Comparison of ENCODE assay signal across 8 cellular contexts in genomic region chr14:50823763-50824636, GRCh38. TPM values are rescaled to one million over a fixed set of nuclear protein-coding genes. Genes with fewer than 3 reads are reported as not detected.
DNase-seq lines count a peak whose midpoint lies in the region; ATAC-seq and TF ChIP-seq lines count a peak whose summit lies in the region.

No MANE protein-coding gene starts in this region.

- H3K27me3 Mint-ChIP-seq in effector memory CD8-positive, alpha-beta T cell, result no peaks in the 10 kb centered on the region

- H3K27me3 ChIP-seq in upper lobe of left lung (no peaks in the 10 kb centered on the region), upper lobe of right lung (no peaks in the 10 kb centered on the region)

- DNase-seq in ELF-1 (ENCODE audit: low read depth, low spot score), result peak; percentile 15
- DNase-seq in effector memory CD8-positive, alpha-beta T cell, result peak in 1 of 3 experiments; percentile 24
- no peak for DNase-seq in upper lobe of left lung
- no peak for DNase-seq in upper lobe of right lung
- no peak for DNase-seq in hippocampal formation (lab: John Stamatoyannopoulos, UW)
- DNase-seq in Kasumi-1 (lab: John Stamatoyannopoulos, UW), result no peak

- H3K9me3 Mint-ChIP-seq in effector memory CD8-positive, alpha-beta T cell, result no peaks in the 10 kb centered on the region

- no peak for TF ChIP-seq EP300 in upper lobe of left lung (IDR thresholded peaks at IDR 0.05)

- no peak for TF ChIP-seq CTCF in upper lobe of left lung (IDR thresholded peaks at IDR 0.05)
- TF ChIP-seq CTCF in upper lobe of right lung (IDR thresholded peaks at IDR 0.05), result no peak

- peak overlapping the region; percentile 20 to 80 (median 50) for H3K27ac ChIP-seq in upper lobe of left lung
- no peak overlapping the region for H3K27ac ChIP-seq in upper lobe of right lung

- no peak overlapping the region for H3K4me3 ChIP-seq in upper lobe of left lung
- H3K4me3 ChIP-seq in upper lobe of right lung, result no peak overlapping the region

- no peak for TF ChIP-seq POLR2A in upper lobe of left lung (IDR thresholded peaks at IDR 0.05)

- H3K36me3 ChIP-seq in upper lobe of left lung (no peaks in the 10 kb centered on the region), upper lobe of right lung (no peaks in the 10 kb centered on the region)

- peaks cover 23% of the 10 kb centered on the region for H3K36me3 Mint-ChIP-seq in effector memory CD8-positive, alpha-beta T cell (ENCODE audit: insufficient read depth)

- H3K4me1 Mint-ChIP-seq in effector memory CD8-positive, alpha-beta T cell (ENCODE audit: low read depth in 2 of 2), result peaks cover 64 to 90% of the 10 kb centered on the region in 2 donors

- H3K27ac Mint-ChIP-seq in effector memory CD8-positive, alpha-beta T cell, result peak overlapping the region; percentile 90 to 92

- H3K4me1 ChIP-seq in upper lobe of left lung (peaks cover 18 to 43% (median 34%) of the 10 kb centered on the region in 4 donors), upper lobe of right lung (peaks cover 26% of the 10 kb centered on the region)

- peak overlapping the region; percentile 73 to 78 for H3K4me3 Mint-ChIP-seq in effector memory CD8-positive, alpha-beta T cell

- intact Hi-C loops in upper lobe of right lung (cut with DNase I), result no loop called here

- WGBS in upper lobe of left lung, 2 donors, result 66 to 73% methylated on average over 10 of the region's 10 CpGs

- ATAC-seq in GM19397 (IDR thresholded peaks at IDR 0.05; ENCODE audit: unreplicated experiment) (peak; percentile 76), HG03378 (IDR thresholded peaks at IDR 0.05; ENCODE audit: unreplicated experiment) (peak; percentile 67), upper lobe of left lung (ENCODE audit: low FRiP score in 2 of 2) (no peak), upper lobe of right lung (no peak)
- peak; percentile 40 for ATAC-seq in effector memory CD8-positive, alpha-beta T cell (replicated peaks)

- no peaks in the 10 kb centered on the region for H3K9me3 ChIP-seq in upper lobe of left lung
- no peaks in the 10 kb centered on the region for H3K9me3 ChIP-seq in upper lobe of right lung

RNA-seq across cellular contexts. Expression of gene NIN, which starts 7.0 kb away (rescaled TPM):
- total RNA-seq in upper lobe of left lung (10 to 100 TPM; 24.8 to 50.3 (median 42.2) TPM), upper lobe of right lung (37.5 TPM)

RNA-seq across cellular contexts. Expression of gene ABHD12B, which starts 47.9 kb away (rescaled TPM):
- total RNA-seq in upper lobe of left lung (1 to 10 TPM in 1 of 6 donors, under 1 TPM in 2, not detected in 3; 0.26 to 7.6 (median 0.44) TPM), upper lobe of right lung (0.43 TPM)

Comparison
In these comparisons a context has a peak if more than half of its experiments do, and no peak if none do; other contexts are left out.
1. ATAC-seq: peak in GM19397 (single experiment), HG03378 (single experiment) and effector memory CD8-positive, alpha-beta T cell (single experiment); none in upper lobe of left lung (0 of 2) and upper lobe of right lung (single experiment).